Comparison of ENCODE assay signal across 8 cellular contexts in the genomic region with DNA sequence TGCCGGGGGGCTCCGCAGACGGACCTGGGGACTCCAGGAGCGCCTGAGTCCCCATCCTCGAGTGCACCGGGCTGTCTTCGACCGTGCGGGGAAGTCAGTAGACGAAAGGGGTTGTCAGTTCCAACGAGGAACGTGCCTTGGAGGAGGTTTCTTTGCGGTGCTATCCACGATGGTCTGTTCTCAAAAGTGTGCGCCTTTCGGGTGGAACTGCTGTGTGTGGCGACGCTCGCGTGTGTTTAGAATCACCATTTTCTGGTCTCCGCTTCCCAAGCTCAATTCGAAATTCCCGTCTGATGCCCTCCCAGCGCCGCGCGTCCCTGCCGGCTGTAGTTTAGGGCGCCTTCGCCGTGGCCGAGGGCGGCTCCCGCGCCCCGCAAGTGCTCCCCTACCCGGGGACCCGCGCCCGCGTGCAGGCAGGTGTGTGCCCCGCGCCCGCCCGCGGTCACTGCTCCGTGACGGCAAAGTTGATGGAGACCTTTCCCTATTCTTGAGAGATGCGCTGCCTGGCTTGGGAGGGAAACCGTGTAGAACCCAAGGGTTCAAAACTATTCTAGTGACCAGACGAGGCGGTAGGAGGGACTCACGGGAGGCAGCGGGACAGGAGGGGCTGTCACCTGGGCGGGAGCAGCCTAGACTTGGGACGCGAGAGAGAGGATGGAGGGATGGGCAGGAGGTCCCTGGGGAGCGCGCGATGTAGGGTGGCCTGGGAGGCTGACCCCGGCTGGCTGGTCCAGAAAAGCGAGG. TPM values are rescaled to one million over a fixed set of nuclear protein-coding genes. Genes with fewer than 3 reads are reported as not detected.
A peak's percentile ranks its signal among the peaks of the same experiment; 100 is the strongest.
DNase-seq lines count a peak whose midpoint lies in the region; ATAC-seq and TF ChIP-seq lines count a peak whose summit lies in the region.

No MANE protein-coding gene starts in this region.

- peak; percentile 20 for DNase-seq in GM13977 (ENCODE audit: low spot score)
- no peak for DNase-seq in NT2/D1 (ENCODE audit: low read depth, low spot score)
- peak; percentile 30 to 41 for DNase-seq in fibroblast of lung (ENCODE audit: low read depth in 2 of 2)
- peak; percentile 90 for DNase-seq in osteoblast (ENCODE audit: insufficient read length, low spot score, missing footprints)
- DNase-seq in kidney glomerular epithelial cell (lab: John Stamatoyannopoulos, UW), result no peak
- DNase-seq in cortex of kidney (lab: John Stamatoyannopoulos, UW), result no peak

- ATAC-seq in HG02970 (IDR thresholded peaks at IDR 0.05; ENCODE audit: low FRiP score, unreplicated experiment) (no peak), HG03565 (IDR thresholded peaks at IDR 0.05; ENCODE audit: unreplicated experiment) (no peak)

- TF ChIP-seq CTCF in GM13977 (IDR thresholded peaks at IDR 0.05; ENCODE audit: extremely low read depth, insufficient read depth, missing control alignments) (no peak), fibroblast of lung (conservative IDR thresholded peaks at IDR 0.05 in 1 of 2, IDR thresholded peaks at IDR 0.05 in 1 of 2; ENCODE audit: low read depth in 1 of 2, low read length in 2 of 2) (no peak), osteoblast (IDR thresholded peaks at IDR 0.05; ENCODE audit: extremely low read depth, low read depth, low read length) (no peak)

- H3K4me3 ChIP-seq in NT2/D1 (ENCODE audit: insufficient read length, low read depth) (peak overlapping the region; percentile 68), fibroblast of lung (replicated peaks in 1 of 4; ENCODE audit: control extremely low read depth in 1 of 4, insufficient read depth in 1 of 4, low read depth in 3 of 4, low read length in 4 of 4) (peak overlapping the region; percentile 70 to 81 (median 72)), osteoblast (ENCODE audit: insufficient read depth, low read length) (peak overlapping the region; percentile 49)

- H3K79me2 ChIP-seq in fibroblast of lung (ENCODE audit: control insufficient read depth, insufficient read depth, low read length), result no peaks in the 10 kb centered on the region
- H3K79me2 ChIP-seq in osteoblast (ENCODE audit: insufficient read depth, low read length), result no peaks in the 10 kb centered on the region

- H3K27me3 ChIP-seq in NT2/D1 (ENCODE audit: insufficient read depth, insufficient read length), result peaks cover 24% of the 10 kb centered on the region
- no peaks in the 10 kb centered on the region for H3K27me3 ChIP-seq in fibroblast of lung (ENCODE audit: control insufficient read depth, insufficient read depth, low read length)
- H3K27me3 ChIP-seq in osteoblast (ENCODE audit: insufficient read depth, low read length), result peaks cover 26% of the 10 kb centered on the region

- H3K4me2 ChIP-seq in fibroblast of lung (ENCODE audit: extremely low read depth, insufficient read depth, low read length) (peak overlapping the region; percentile 94), osteoblast (ENCODE audit: insufficient read depth, low read length) (peak overlapping the region; percentile 72)

- H2AFZ ChIP-seq in fibroblast of lung (ENCODE audit: low read length), result peak overlapping the region; percentile 94
- H2AFZ ChIP-seq in osteoblast (ENCODE audit: low read length), result peak overlapping the region; percentile 59

- peak overlapping the region; percentile 82 for H3K9ac ChIP-seq in NT2/D1 (ENCODE audit: insufficient read length, low read depth)
- peak overlapping the region; percentile 55 for H3K9ac ChIP-seq in fibroblast of lung (ENCODE audit: insufficient read depth, low read length)

- in situ Hi-C loops in GM13977 (cut with MboI; ENCODE audit: low pct_unique_long_range_greater_than_20kb, low sequenced_read_pairs, unreplicated experiment), result no loop called here

- no peaks in the 10 kb centered on the region for H4K20me1 ChIP-seq in fibroblast of lung (ENCODE audit: control insufficient read depth, extremely low read depth, insufficient read depth, low read length)
- no peaks in the 10 kb centered on the region for H4K20me1 ChIP-seq in osteoblast (ENCODE audit: insufficient read depth, low read length)

- H3K9me3 ChIP-seq in NT2/D1 (ENCODE audit: insufficient read depth, low read length) (no peaks in the 10 kb centered on the region), fibroblast of lung (ENCODE audit: control insufficient read depth, insufficient read depth, low read depth, low read length) (no peaks in the 10 kb centered on the region), osteoblast (ENCODE audit: low read depth, low read length) (no peaks in the 10 kb centered on the region)

- H3K36me3 ChIP-seq in NT2/D1 (ENCODE audit: insufficient read depth, insufficient read length, low read length) (no peaks in the 10 kb centered on the region), fibroblast of lung (ENCODE audit: control insufficient read depth, insufficient read depth, low read length) (no peaks in the 10 kb centered on the region), osteoblast (ENCODE audit: insufficient read depth, low read length) (no peaks in the 10 kb centered on the region)

- peak overlapping the region; percentile 27 for H3K27ac ChIP-seq in fibroblast of lung (ENCODE audit: insufficient read depth, low read length)
- H3K27ac ChIP-seq in osteoblast (ENCODE audit: low read depth, low read length), result no peak overlapping the region

- H3K4me1 ChIP-seq in NT2/D1 (ENCODE audit: insufficient read depth, insufficient read length), result no peaks in the 10 kb centered on the region
- peaks cover 3% of the 10 kb centered on the region for H3K4me1 ChIP-seq in fibroblast of lung (ENCODE audit: control insufficient read depth, extremely low read depth, insufficient read depth, low read length)
- no peaks in the 10 kb centered on the region for H3K4me1 ChIP-seq in osteoblast (ENCODE audit: insufficient read depth, low read length)

RNA-seq across cellular contexts. Expression of gene DOK6, which starts 1.0 kb away (rescaled TPM):
- total RNA-seq in fibroblast of lung, result 4.0 and 6.7 TPM in 2 replicates
- polyA plus RNA-seq in fibroblast of lung, result 5.4 and 7.8 TPM in 2 replicates
- 1.8 and 3.2 TPM in 2 replicates for polyA plus RNA-seq in fibroblast of lung (2012)
- 5.5 and 14.0 TPM in 2 replicates for polyA minus RNA-seq in fibroblast of lung (ENCODE audit: low replicate concordance)
- total RNA-seq in osteoblast, result 2.7 and 3.6 TPM in 2 replicates

Comparison
In these comparisons a context has a peak if more than half of its experiments do, and no peak if none do; other contexts are left out.
1. DNase-seq: peak in GM13977 (single experiment), fibroblast of lung (2 of 2) and osteoblast (single experiment); none in NT2/D1 (single experiment), kidney glomerular epithelial cell (single experiment) and cortex of kidney (single experiment).
2. Peak in every context shown above with its lines, with median percentiles within 50 percentile points of each other: H3K4me3 ChIP-seq.